ENCODE assay signal across 8 cellular contexts in genomic region chr15:85408270-85408746, GRCh38. TPM values are rescaled to one million over a fixed set of nuclear protein-coding genes. Genes with fewer than 3 reads are reported as not detected.
DNase-seq lines count a peak whose midpoint lies in the region; ATAC-seq, FAIRE-seq and TF ChIP-seq lines count a peak whose summit lies in the region.

No MANE protein-coding gene starts in this region.

- H3K9me3 ChIP-seq in skeletal muscle satellite cell (replicated peaks; ENCODE audit: low read length): no peaks in the 10 kb centered on the region

- ATAC-seq in HG03103 (IDR thresholded peaks at IDR 0.05; ENCODE audit: low read depth, unreplicated experiment): peak; percentile 40

- no peak for DNase-seq in GM19239 (ENCODE audit: insufficient read length, low spot score)
- peak; percentile 64 for DNase-seq in activated CD4-positive, alpha-beta memory T cell treated with anti-CD3 and anti-CD28 coated beads for 36 hours
- no peak for DNase-seq in DMS 273 (lab: John Stamatoyannopoulos, UW; ENCODE audit: unreplicated experiment)
- DNase-seq in activated CD4-positive, CD25-positive, alpha-beta regulatory T cell treated with anti-CD3 and anti-CD28 coated beads, Interleukin-2, amount 50 U/mL, for 72 hours: no peak
- DNase-seq in nephron progenitor cell: no peak
- DNase-seq in caudate nucleus (lab: John Stamatoyannopoulos, UW): no peak

- H3K9me3 Mint-ChIP-seq in activated CD4-positive, alpha-beta memory T cell treated with anti-CD3 and anti-CD28 coated beads for 36 hours: no peaks in the 10 kb centered on the region
- H3K9me3 Mint-ChIP-seq in nephron progenitor cell: peaks cover 28% of the 10 kb centered on the region

- H3K9ac ChIP-seq in skeletal muscle satellite cell (ENCODE audit: low read depth, low read length): no peak overlapping the region

- FAIRE-seq in GM19239 (lab: Jason Lieb, UNC): peak; percentile 85

- no peaks in the 10 kb centered on the region for H3K27me3 Mint-ChIP-seq in activated CD4-positive, alpha-beta memory T cell treated with anti-CD3 and anti-CD28 coated beads for 36 hours
- H3K27me3 Mint-ChIP-seq in nephron progenitor cell (ENCODE audit: low read depth, poor library complexity): no peaks in the 10 kb centered on the region

- H3K27ac Mint-ChIP-seq in activated CD4-positive, alpha-beta memory T cell treated with anti-CD3 and anti-CD28 coated beads for 36 hours: peak overlapping the region; percentile 91
- no peak overlapping the region for H3K27ac Mint-ChIP-seq in nephron progenitor cell

- no peak overlapping the region for H3K4me3 ChIP-seq in skeletal muscle satellite cell (ENCODE audit: low read length)

- peak overlapping the region; percentile 53 for H3K4me3 Mint-ChIP-seq in activated CD4-positive, alpha-beta memory T cell treated with anti-CD3 and anti-CD28 coated beads for 36 hours
- H3K4me3 Mint-ChIP-seq in nephron progenitor cell: no peak overlapping the region

- H3K4me1 ChIP-seq in skeletal muscle satellite cell (ENCODE audit: control insufficient read depth, insufficient read depth, low read length): peaks cover 56% of the 10 kb centered on the region

- no peak overlapping the region for H3K27ac ChIP-seq in caudate nucleus (ENCODE audit: low read depth, low read length)

- H3K36me3 Mint-ChIP-seq in activated CD4-positive, alpha-beta memory T cell treated with anti-CD3 and anti-CD28 coated beads for 36 hours: no peaks in the 10 kb centered on the region
- peaks cover 39% of the 10 kb centered on the region for H3K36me3 Mint-ChIP-seq in nephron progenitor cell (ENCODE audit: low read depth)

- CTCF ChIA-PET in activated CD4-positive, alpha-beta memory T cell treated with anti-CD3 and anti-CD28 coated beads for 36 hours (lab: Charles Lee): interaction anchor here (3.1 kb wide), 1 partner anchor 77 kb away, joined by 17 read pairs; no protein-coding TSS in a partner anchor

- H3K4me2 ChIP-seq in skeletal muscle satellite cell (ENCODE audit: low read length): peak overlapping the region; percentile 22

- peaks cover 83% of the 10 kb centered on the region for H3K4me1 Mint-ChIP-seq in activated CD4-positive, alpha-beta memory T cell treated with anti-CD3 and anti-CD28 coated beads for 36 hours (ENCODE audit: low read depth)
- H3K4me1 Mint-ChIP-seq in nephron progenitor cell: peaks cover 74% of the 10 kb centered on the region

- intact Hi-C loops in activated CD4-positive, alpha-beta memory T cell treated with anti-CD3 and anti-CD28 coated beads for 36 hours (cut with micrococcal nuclease): loop anchor here (1.0 kb wide), 7 partner anchors 28 to 294 kb away; partner anchors contain the start of gene AKAP13

- no peak for TF ChIP-seq CTCF in nephron progenitor cell (IDR thresholded peaks at IDR 0.05)

- POLR2A ChIA-PET in activated CD4-positive, alpha-beta memory T cell treated with anti-CD3 and anti-CD28 coated beads for 36 hours (lab: Charles Lee): interaction anchor here (0.7 to 1.8 kb wide), 4 partner anchors 25 to 134 kb away, joined by 3 to 11 read pairs (median 4); partner anchors contain the start of gene AKAP13

- no peaks in the 10 kb centered on the region for H3K27me3 ChIP-seq in skeletal muscle satellite cell (ENCODE audit: control insufficient read depth, insufficient read depth, low read length)

- H3K36me3 ChIP-seq in skeletal muscle satellite cell (ENCODE audit: insufficient read depth, low read length): no peaks in the 10 kb centered on the region

RNA-seq across cellular contexts. Expression of gene AKAP13, which starts 27.9 kb away (rescaled TPM):
- 100 to 1,000 TPM; 106 to 113 TPM for total RNA-seq in activated CD4-positive, alpha-beta memory T cell treated with anti-CD3 and anti-CD28 coated beads for 36 hours
- 47.1 and 51.5 TPM in 2 replicates for total RNA-seq in skeletal muscle satellite cell (2012; rRNA removed)
